ENCODE assay signal across 8 cellular contexts in the genomic region with DNA sequence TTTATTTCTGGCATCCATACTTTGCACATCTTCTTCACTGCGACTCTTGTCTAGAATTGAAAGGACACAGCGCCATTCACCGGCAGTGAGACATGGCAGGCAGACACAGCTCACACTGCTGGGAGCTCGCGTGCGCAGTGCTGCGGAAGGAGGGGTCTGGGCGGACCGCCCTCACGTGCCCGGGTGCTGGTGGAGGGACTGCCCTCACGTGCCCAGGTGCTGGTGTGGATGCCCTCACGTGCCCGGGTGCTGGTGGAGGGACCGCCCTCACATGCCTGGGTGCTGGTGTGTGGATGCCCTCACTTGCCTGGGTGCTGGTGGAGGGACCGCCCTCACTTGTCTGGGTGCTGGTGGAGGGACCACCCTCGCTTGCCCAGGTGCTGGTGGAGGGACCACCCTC.
"Had no signal": no experiment of that assay in that cellular context is flagged by ENCODE, and none has a peak within 500 bp of the region (broad histone marks: within the 10 kb centered on the region; RNA-seq: fewer than 3 reads in every experiment).

No MANE protein-coding gene starts in this region.

- H3K4me3 ChIP-seq: GM23248, HAP-1 had no signal

- ATAC-seq: HCT116, HepG2 had no signal

- H3K27ac ChIP-seq: GM23248, HL-60 had no signal

- DNase-seq: GM23248, GOT3, H7, HFFc6 had no signal

- H2AFZ ChIP-seq: GM23248 had no signal

- H3K9me3 Mint-ChIP-seq: HFFc6 had no signal

- H3K9me3 ChIP-seq: HAP-1 had no signal

- H3K9ac ChIP-seq: GM23248 had no signal

- H3K27ac Mint-ChIP-seq: HFFc6 had no signal

- H3K36me3 ChIP-seq: HAP-1 had no signal

- H3K4me3 Mint-ChIP-seq: HFFc6 had no signal

- H3K4me1 ChIP-seq: HAP-1 had no signal
